Comparison of ENCODE assay signal across 29 cellular contexts in genomic region chr2:28240937-28241336, GRCh38.
"Had no signal": no experiment of that assay in that cellular context is flagged by ENCODE, and none has a peak within 500 bp of the region (broad histone marks: within the 10 kb centered on the region; RNA-seq: fewer than 3 reads in every experiment).

No MANE protein-coding gene starts in this region.

- H3K27ac ChIP-seq: stomach, suprapubic skin, testis, thoracic aorta, thyroid gland, tibial artery, tibial nerve, transverse colon, upper lobe of left lung, upper lobe of right lung, uterus, vagina had no signal

- H3K27ac Mint-ChIP-seq: stimulated activated effector memory CD8-positive, alpha-beta T cell treated with anti-CD3 and anti-CD28 coated beads, Interleukin-12 subunit alpha, Interleukin-12 subunit beta, amount 100 ng/mL, for 72 hours; stimulated activated memory B cell treated with anti-CD40 and anti-IgM and Interleukin-4, amounts not matched to agents 10 μg/mL and 1 μg/mL and 100 μg/mL, for 72 hours; stimulated activated naive B cell treated with anti-CD40 and anti-IgM and Interleukin-4, amounts not matched to agents 10 μg/mL and 1 μg/mL and 100 μg/mL, for 72 hours; stimulated activated naive CD8-positive, alpha-beta T cell treated with anti-CD3 and anti-CD28 coated beads, Interleukin-15, amount 100 ng/mL, for 72 hours; stimulated activated naive CD8-positive, alpha-beta T cell treated with anti-CD3 and anti-CD28 coated beads, Interleukin-15, Interleukin-2, amounts not matched to agents 100 ng/mL and 50 ng/mL, for 24 hours; type B pancreatic cell had no signal

- H3K27me3 ChIP-seq: stomach, suprapubic skin, testis, thyroid gland, tibial artery, tibial nerve, transverse colon, upper lobe of left lung, upper lobe of right lung, uterus, vagina had no signal

- H3K4me3 Mint-ChIP-seq: stimulated activated effector memory CD8-positive, alpha-beta T cell treated with anti-CD3 and anti-CD28 coated beads, Interleukin-12 subunit alpha, Interleukin-12 subunit beta, amount 100 ng/mL, for 72 hours; stimulated activated memory B cell treated with anti-CD40 and anti-IgM and Interleukin-4, amounts not matched to agents 10 μg/mL and 1 μg/mL and 100 μg/mL, for 72 hours; stimulated activated naive B cell treated with anti-CD40 and anti-IgM and Interleukin-4, amounts not matched to agents 10 μg/mL and 1 μg/mL and 100 μg/mL, for 72 hours; stimulated activated naive CD8-positive, alpha-beta T cell treated with anti-CD3 and anti-CD28 coated beads, Interleukin-15, amount 100 ng/mL, for 72 hours; stimulated activated naive CD8-positive, alpha-beta T cell treated with anti-CD3 and anti-CD28 coated beads, Interleukin-15, Interleukin-2, amounts not matched to agents 100 ng/mL and 50 ng/mL, for 24 hours; type B pancreatic cell had no signal

- H3K36me3 ChIP-seq: thoracic aorta, thyroid gland, uterus, vagina had no signal

- H3K9me3 ChIP-seq: stomach, suprapubic skin, testis, thoracic aorta, thyroid gland, tibial artery, tibial nerve, transverse colon, upper lobe of left lung, upper lobe of right lung, uterus, vagina had no signal

- H3K4me3 ChIP-seq: stomach, suprapubic skin, testis, thoracic aorta, thyroid gland, tibial artery, tibial nerve, transverse colon, upper lobe of left lung, upper lobe of right lung, uterus, vagina had no signal

- DNase-seq: stimulated activated CD4-positive, alpha-beta T cell treated with anti-CD3 and anti-CD28 coated beads, Interleukin-2, amount 100 ng/mL, for 48 hours; stimulated activated CD4-positive, alpha-beta T cell treated with anti-CD3 and anti-CD28 coated beads, Interleukin-4, amount 100 ng/mL, for 1 hour; stimulated activated CD4-positive, alpha-beta T cell treated with anti-CD3 and anti-CD28 coated beads, Interleukin-4, amount 100 ng/mL, for 24 hours; stimulated activated CD4-positive, alpha-beta T cell treated with anti-CD3 and anti-CD28 coated beads, Interleukin-4, amount 100 ng/mL, for 4 hours; stimulated activated CD8-positive, alpha-beta memory T cell treated with anti-CD3 and anti-CD28 coated beads, Interleukin-4, amount 100 ng/mL, for 48 hours; stimulated activated naive B cell treated with anti-CD40 and anti-IgM and Interleukin-4, amounts not matched to agents 10 μg/mL and 1 μg/mL and 100 μg/mL, for 72 hours; stimulated activated naive CD4-positive, alpha-beta T cell; stimulated activated naive CD4-positive, alpha-beta T cell treated with Interleukin-2 at 50 U/mL for 16 hours; stimulated activated naive CD8-positive, alpha-beta T cell treated with anti-CD3 and anti-CD28 coated beads, Interleukin-15, amount 100 ng/mL, for 72 hours; stimulated activated naive CD8-positive, alpha-beta T cell treated with anti-CD3 and anti-CD28 coated beads, Interleukin-15, Interleukin-2, amounts not matched to agents 100 U/mL and 50 U/mL, for 24 hours; stomach; substantia nigra; testis; thyroid gland; tibial artery; transverse colon; trophoblast cell; upper lobe of left lung; upper lobe of right lung; uterus had no signal

- H3K4me1 ChIP-seq: suprapubic skin, thyroid gland, tibial artery, transverse colon, upper lobe of left lung, upper lobe of right lung, uterus had no signal

- H3K9me3 Mint-ChIP-seq: stimulated activated effector memory CD8-positive, alpha-beta T cell treated with anti-CD3 and anti-CD28 coated beads, Interleukin-12 subunit alpha, Interleukin-12 subunit beta, amount 100 ng/mL, for 72 hours; stimulated activated memory B cell treated with anti-CD40 and anti-IgM and Interleukin-4, amounts not matched to agents 10 μg/mL and 1 μg/mL and 100 μg/mL, for 72 hours; stimulated activated naive B cell treated with anti-CD40 and anti-IgM and Interleukin-4, amounts not matched to agents 10 μg/mL and 1 μg/mL and 100 μg/mL, for 72 hours; stimulated activated naive CD8-positive, alpha-beta T cell treated with anti-CD3 and anti-CD28 coated beads, Interleukin-15, amount 100 ng/mL, for 72 hours; stimulated activated naive CD8-positive, alpha-beta T cell treated with anti-CD3 and anti-CD28 coated beads, Interleukin-15, Interleukin-2, amounts not matched to agents 100 ng/mL and 50 ng/mL, for 24 hours; type B pancreatic cell had no signal

- ATAC-seq: stimulated activated effector memory CD8-positive, alpha-beta T cell treated with anti-CD3 and anti-CD28 coated beads, Interleukin-12 subunit alpha, Interleukin-12 subunit beta, amount 100 ng/mL, for 72 hours; stimulated activated memory B cell treated with anti-CD40 and anti-IgM and Interleukin-4, amounts not matched to agents 10 μg/mL and 1 μg/mL and 100 μg/mL, for 72 hours; stimulated activated naive B cell treated with anti-CD40 and anti-IgM and Interleukin-4, amounts not matched to agents 10 μg/mL and 1 μg/mL and 100 μg/mL, for 72 hours; stimulated activated naive CD8-positive, alpha-beta T cell treated with anti-CD3 and anti-CD28 coated beads, Interleukin-15, amount 100 ng/mL, for 72 hours; stimulated activated naive CD8-positive, alpha-beta T cell treated with anti-CD3 and anti-CD28 coated beads, Interleukin-15, Interleukin-2, amounts not matched to agents 100 U/mL and 50 U/mL, for 24 hours; upper lobe of right lung had no signal

- H3K4me1 Mint-ChIP-seq: stimulated activated memory B cell treated with anti-CD40 and anti-IgM and Interleukin-4, amounts not matched to agents 10 μg/mL and 1 μg/mL and 100 μg/mL, for 72 hours; stimulated activated naive B cell treated with anti-CD40 and anti-IgM and Interleukin-4, amounts not matched to agents 10 μg/mL and 1 μg/mL and 100 μg/mL, for 72 hours; stimulated activated naive CD8-positive, alpha-beta T cell treated with anti-CD3 and anti-CD28 coated beads, Interleukin-15, amount 100 ng/mL, for 72 hours had no signal

- FAIRE-seq: urothelium cell line had no signal

- H3K27me3 Mint-ChIP-seq: stimulated activated memory B cell treated with anti-CD40 and anti-IgM and Interleukin-4, amounts not matched to agents 10 μg/mL and 1 μg/mL and 100 μg/mL, for 72 hours; stimulated activated naive B cell treated with anti-CD40 and anti-IgM and Interleukin-4, amounts not matched to agents 10 μg/mL and 1 μg/mL and 100 μg/mL, for 72 hours; stimulated activated naive CD8-positive, alpha-beta T cell treated with anti-CD3 and anti-CD28 coated beads, Interleukin-15, amount 100 ng/mL, for 72 hours; stimulated activated naive CD8-positive, alpha-beta T cell treated with anti-CD3 and anti-CD28 coated beads, Interleukin-15, Interleukin-2, amounts not matched to agents 100 ng/mL and 50 ng/mL, for 24 hours; type B pancreatic cell had no signal
